In the genomic region with DNA sequence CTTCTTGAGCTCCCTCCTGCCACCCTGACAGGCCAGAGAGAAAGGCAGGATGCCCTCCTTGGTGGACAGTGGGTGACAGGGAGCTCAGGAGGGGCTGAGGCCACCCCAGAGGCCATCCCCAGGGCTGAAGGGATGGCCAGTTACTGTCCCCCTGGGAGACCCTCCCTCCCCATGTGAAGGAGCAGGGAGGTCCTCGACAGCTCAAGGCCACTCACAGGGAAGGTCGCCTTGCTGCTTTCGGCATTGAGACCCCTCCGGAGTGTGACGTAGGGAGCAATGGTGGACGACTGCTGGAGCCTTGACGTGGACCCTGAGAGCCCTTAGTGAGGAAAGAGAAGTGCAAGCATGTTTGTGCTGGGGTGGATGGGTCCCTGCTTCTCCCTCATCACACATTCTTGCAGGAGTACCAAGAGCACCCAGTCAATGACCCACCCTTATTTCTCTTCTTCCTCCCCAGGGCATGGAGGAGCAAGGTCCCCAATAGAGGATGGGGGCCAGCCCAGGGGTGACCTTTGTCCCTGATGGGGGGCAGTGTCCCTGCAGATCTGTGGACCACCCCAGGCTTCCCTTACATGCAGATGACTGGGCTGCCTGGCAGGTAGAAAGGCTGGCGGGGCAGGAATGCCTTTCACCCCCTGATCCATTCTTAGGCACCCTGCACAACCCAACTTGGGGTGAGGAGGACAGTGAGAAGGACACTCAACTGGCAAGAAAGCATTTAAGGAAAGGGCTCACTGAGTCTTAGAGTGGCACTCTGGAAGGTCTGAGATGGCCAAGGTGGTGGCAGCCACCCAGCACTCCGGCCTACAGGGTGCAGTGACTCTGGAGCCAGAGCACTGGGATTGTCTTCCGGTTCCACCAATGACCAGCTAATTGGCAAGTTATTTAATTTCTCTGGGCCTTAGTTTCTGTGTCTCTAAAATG, we compare ENCODE assay signal across 20 cellular contexts.
"Had no signal": no experiment of that assay in that cellular context is flagged by ENCODE, and none has a peak within 500 bp of the region (broad histone marks: within the 10 kb centered on the region; RNA-seq: fewer than 3 reads in every experiment).

No MANE protein-coding gene starts in this region.

- H3K27me3 ChIP-seq: right atrium auricular region, stomach, vagina had no signal

- H3K27ac ChIP-seq: vagina, WERI-Rb-1 had no signal

- H3K4me3 ChIP-seq: coronary artery, left ventricle myocardium inferior, right atrium auricular region, skin epidermis, stomach, vagina had no signal

- H3K27me3 Mint-ChIP-seq: activated naive CD8-positive, alpha-beta T cell treated with anti-CD3 and anti-CD28 coated beads, Interleukin-2, amount 50 U/mL, for 24 hours; progenitor cell of endocrine pancreas had no signal

- H3K27ac Mint-ChIP-seq: activated CD8-positive, alpha-beta T cell treated with anti-CD3 and anti-CD28 coated beads, Interleukin-2, amount 10 ng/mL, durations not matched to agents 7 days and 5 days; activated naive CD8-positive, alpha-beta T cell treated with anti-CD3 and anti-CD28 coated beads, Interleukin-2, amount 50 U/mL, for 24 hours; activated T-cell treated with anti-CD3 and anti-CD28 coated beads, Interleukin-2, amount 50 U/mL, for 72 hours; natural killer cell treated with Interleukin-12 subunit alpha and Interleukin-12 subunit beta and Interleukin-15 and Interleukin-18, amount 100 ng/mL, for 72 hours; progenitor cell of endocrine pancreas; T-helper 1 cell treated with Interleukin-12 subunit alpha and Interleukin-12 subunit beta and Interleukin-4 antibody, amounts not matched to agents 30 μg/mL and 1 μg/mL, for 36 hours had no signal

- ATAC-seq: activated CD8-positive, alpha-beta T cell treated with anti-CD3 and anti-CD28 coated beads, Interleukin-2, amount 10 ng/mL, durations not matched to agents 7 days and 5 days; activated naive CD8-positive, alpha-beta T cell treated with anti-CD3 and anti-CD28 coated beads, Interleukin-2, amount 50 U/mL, for 24 hours; activated T-cell treated with anti-CD3 and anti-CD28 coated beads, Interleukin-2, amount 50 U/mL, for 72 hours had no signal

- H3K9me3 ChIP-seq: left ventricle myocardium inferior, right atrium auricular region, stomach, vagina had no signal

- H3K4me3 Mint-ChIP-seq: activated CD8-positive, alpha-beta T cell treated with anti-CD3 and anti-CD28 coated beads, Interleukin-2, amount 10 ng/mL, durations not matched to agents 7 days and 5 days; activated naive CD8-positive, alpha-beta T cell treated with anti-CD3 and anti-CD28 coated beads, Interleukin-2, amount 50 U/mL, for 24 hours; activated T-cell treated with anti-CD3 and anti-CD28 coated beads, Interleukin-2, amount 50 U/mL, for 72 hours; natural killer cell treated with Interleukin-12 subunit alpha and Interleukin-12 subunit beta and Interleukin-15 and Interleukin-18, amount 100 ng/mL, for 72 hours; T-helper 1 cell treated with Interleukin-12 subunit alpha and Interleukin-12 subunit beta and Interleukin-4 antibody, amounts not matched to agents 30 μg/mL and 1 μg/mL, for 36 hours had no signal

- H3K36me3 Mint-ChIP-seq: natural killer cell treated with Interleukin-12 subunit alpha and Interleukin-12 subunit beta and Interleukin-15 and Interleukin-18, amount 100 ng/mL, for 72 hours had no signal

- DNase-seq: activated CD4-positive, alpha-beta T cell treated with anti-CD3 and anti-CD28 coated beads for 4 hours; activated CD8-positive, alpha-beta memory T cell treated with anti-CD3 and anti-CD28 coated beads, Interleukin-2, amount 50 U/mL, for 48 hours; activated CD8-positive, alpha-beta T cell treated with anti-CD3 and anti-CD28 coated beads, Interleukin-2, amount 10 ng/mL, durations not matched to agents 7 days and 5 days; activated naive CD4-positive, alpha-beta T cell; activated naive CD8-positive, alpha-beta T cell treated with anti-CD3 and anti-CD28 coated beads, Interleukin-2, amount 50 U/mL, for 24 hours; activated T-cell treated with anti-CD3 and anti-CD28 coated beads, Interleukin-2, amount 50 U/mL, for 72 hours; caudate nucleus; effector CD8-positive, alpha-beta T cell; foreskin fibroblast; hypothalamus; left ventricle myocardium inferior; stomach; WERI-Rb-1 had no signal

- H3K9me3 Mint-ChIP-seq: activated naive CD8-positive, alpha-beta T cell treated with anti-CD3 and anti-CD28 coated beads, Interleukin-2, amount 50 U/mL, for 24 hours; activated T-cell treated with anti-CD3 and anti-CD28 coated beads, Interleukin-2, amount 50 U/mL, for 72 hours; natural killer cell treated with Interleukin-12 subunit alpha and Interleukin-12 subunit beta and Interleukin-15 and Interleukin-18, amount 100 ng/mL, for 72 hours; T-helper 1 cell treated with Interleukin-12 subunit alpha and Interleukin-12 subunit beta and Interleukin-4 antibody, amounts not matched to agents 30 μg/mL and 1 μg/mL, for 36 hours had no signal

- H3K36me3 ChIP-seq: right atrium auricular region, vagina had no signal
